ENCODE assay signal across 1 cellular context in genomic region chr17:40622509-40622928, GRCh38.
TF ChIP-seq lines count a peak whose summit lies in the region.

No MANE protein-coding gene starts in this region.

TF ChIP-seq in GM12878, 131 proteins besides CTCF, POLR2A, EP300 and RAD21:
- TF ChIP-seq FOXK2 (IDR thresholded peaks at IDR 0.05): no peak
- no peak for TF ChIP-seq ATF3 (IDR thresholded peaks at IDR 0.05; ENCODE audit: borderline replicate concordance, extremely low read depth, low read depth, low read length)
- no peak for TF ChIP-seq CBFB (IDR thresholded peaks at IDR 0.05; ENCODE audit: low read depth)
- peak; percentile 38; the same call in 1 of the 2 replicates for TF ChIP-seq DPF2 (IDR thresholded peaks at IDR 0.05)
- no peak for TF ChIP-seq TCF7 (IDR thresholded peaks at IDR 0.05; ENCODE audit: borderline replicate concordance)
- TF ChIP-seq, protein P1, sequence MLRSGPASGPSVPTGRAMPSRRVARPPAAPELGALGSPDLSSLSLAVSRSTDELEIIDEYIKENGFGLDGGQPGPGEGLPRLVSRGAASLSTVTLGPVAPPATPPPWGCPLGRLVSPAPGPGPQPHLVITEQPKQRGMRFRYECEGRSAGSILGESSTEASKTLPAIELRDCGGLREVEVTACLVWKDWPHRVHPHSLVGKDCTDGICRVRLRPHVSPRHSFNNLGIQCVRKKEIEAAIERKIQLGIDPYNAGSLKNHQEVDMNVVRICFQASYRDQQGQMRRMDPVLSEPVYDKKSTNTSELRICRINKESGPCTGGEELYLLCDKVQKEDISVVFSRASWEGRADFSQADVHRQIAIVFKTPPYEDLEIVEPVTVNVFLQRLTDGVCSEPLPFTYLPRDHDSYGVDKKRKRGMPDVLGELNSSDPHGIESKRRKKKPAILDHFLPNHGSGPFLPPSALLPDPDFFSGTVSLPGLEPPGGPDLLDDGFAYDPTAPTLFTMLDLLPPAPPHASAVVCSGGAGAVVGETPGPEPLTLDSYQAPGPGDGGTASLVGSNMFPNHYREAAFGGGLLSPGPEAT (IDR thresholded peaks at IDR 0.05; ENCODE audit: low read depth): no peak
- peak; percentile 39 to 44; a peak in 2 of 4 replicates for TF ChIP-seq IKZF2 (IDR thresholded peaks at IDR 0.05)
- TF ChIP-seq PAX8 (IDR thresholded peaks at IDR 0.05): no peak
- TF ChIP-seq SIN3A (IDR thresholded peaks at IDR 0.05; ENCODE audit: low read depth, low read length): no peak
- no peak for TF ChIP-seq CREB1 (IDR thresholded peaks at IDR 0.05; ENCODE audit: low read depth)
- TF ChIP-seq, protein P2, sequence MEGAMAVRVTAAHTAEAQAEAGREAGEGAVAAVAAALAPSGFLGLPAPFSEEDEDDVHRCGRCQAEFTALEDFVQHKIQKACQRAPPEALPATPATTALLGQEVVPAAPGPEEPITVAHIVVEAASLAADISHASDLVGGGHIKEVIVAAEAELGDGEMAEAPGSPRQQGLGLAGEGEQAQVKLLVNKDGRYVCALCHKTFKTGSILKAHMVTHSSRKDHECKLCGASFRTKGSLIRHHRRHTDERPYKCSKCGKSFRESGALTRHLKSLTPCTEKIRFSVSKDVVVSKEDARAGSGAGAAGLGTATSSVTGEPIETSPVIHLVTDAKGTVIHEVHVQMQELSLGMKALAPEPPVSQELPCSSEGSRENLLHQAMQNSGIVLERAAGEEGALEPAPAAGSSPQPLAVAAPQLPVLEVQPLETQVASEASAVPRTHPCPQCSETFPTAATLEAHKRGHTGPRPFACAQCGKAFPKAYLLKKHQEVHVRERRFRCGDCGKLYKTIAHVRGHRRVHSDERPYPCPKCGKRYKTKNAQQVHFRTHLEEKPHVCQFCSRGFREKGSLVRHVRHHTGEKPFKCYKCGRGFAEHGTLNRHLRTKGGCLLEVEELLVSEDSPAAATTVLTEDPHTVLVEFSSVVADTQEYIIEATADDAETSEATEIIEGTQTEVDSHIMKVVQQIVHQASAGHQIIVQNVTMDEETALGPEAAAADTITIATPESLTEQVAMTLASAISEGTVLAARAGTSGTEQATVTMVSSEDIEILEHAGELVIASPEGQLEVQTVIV (IDR thresholded peaks at IDR 0.05; ENCODE audit: borderline replicate concordance, partially characterized antibody): no peak
- no peak for TF ChIP-seq TAF1 (IDR thresholded peaks at IDR 0.05; ENCODE audit: borderline replicate concordance, low read depth, low read length)
- no peak for TF ChIP-seq YBX1 (IDR thresholded peaks at IDR 0.05)
- TF ChIP-seq MYB (IDR thresholded peaks at IDR 0.05; ENCODE audit: borderline replicate concordance, low read depth, low read length): no peak
- TF ChIP-seq NKRF (conservative IDR thresholded peaks at IDR 0.05): no peak
- no peak for TF ChIP-seq ESRRA (IDR thresholded peaks at IDR 0.05; ENCODE audit: low read length)
- no peak for TF ChIP-seq HDAC6 (IDR thresholded peaks at IDR 0.05; ENCODE audit: unreplicated experiment)
- no peak for TF ChIP-seq RAD51 (IDR thresholded peaks at IDR 0.05)
- TF ChIP-seq, protein P3, sequence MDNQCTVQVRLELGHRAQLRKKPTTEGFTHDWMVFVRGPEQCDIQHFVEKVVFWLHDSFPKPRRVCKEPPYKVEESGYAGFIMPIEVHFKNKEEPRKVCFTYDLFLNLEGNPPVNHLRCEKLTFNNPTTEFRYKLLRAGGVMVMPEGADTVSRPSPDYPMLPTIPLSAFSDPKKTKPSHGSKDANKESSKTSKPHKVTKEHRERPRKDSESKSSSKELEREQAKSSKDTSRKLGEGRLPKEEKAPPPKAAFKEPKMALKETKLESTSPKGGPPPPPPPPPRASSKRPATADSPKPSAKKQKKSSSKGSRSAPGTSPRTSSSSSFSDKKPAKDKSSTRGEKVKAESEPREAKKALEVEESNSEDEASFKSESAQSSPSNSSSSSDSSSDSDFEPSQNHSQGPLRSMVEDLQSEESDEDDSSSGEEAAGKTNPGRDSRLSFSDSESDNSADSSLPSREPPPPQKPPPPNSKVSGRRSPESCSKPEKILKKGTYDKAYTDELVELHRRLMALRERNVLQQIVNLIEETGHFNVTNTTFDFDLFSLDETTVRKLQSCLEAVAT (IDR thresholded peaks at IDR 0.05): 0 out of 2 replicates have a peak, but pooled peaks have one; percentile 17
- no peak for TF ChIP-seq ZNF207 (IDR thresholded peaks at IDR 0.05; ENCODE audit: borderline replicate concordance)
- TF ChIP-seq MTA2 (IDR thresholded peaks at IDR 0.05; ENCODE audit: low read depth): 0 out of 2 replicates have a peak, but pooled peaks have one; percentile 22
- peak; percentile 87 for TF ChIP-seq RUNX3 (IDR thresholded peaks at IDR 0.05; ENCODE audit: low read length)
- TF ChIP-seq, protein P4, sequence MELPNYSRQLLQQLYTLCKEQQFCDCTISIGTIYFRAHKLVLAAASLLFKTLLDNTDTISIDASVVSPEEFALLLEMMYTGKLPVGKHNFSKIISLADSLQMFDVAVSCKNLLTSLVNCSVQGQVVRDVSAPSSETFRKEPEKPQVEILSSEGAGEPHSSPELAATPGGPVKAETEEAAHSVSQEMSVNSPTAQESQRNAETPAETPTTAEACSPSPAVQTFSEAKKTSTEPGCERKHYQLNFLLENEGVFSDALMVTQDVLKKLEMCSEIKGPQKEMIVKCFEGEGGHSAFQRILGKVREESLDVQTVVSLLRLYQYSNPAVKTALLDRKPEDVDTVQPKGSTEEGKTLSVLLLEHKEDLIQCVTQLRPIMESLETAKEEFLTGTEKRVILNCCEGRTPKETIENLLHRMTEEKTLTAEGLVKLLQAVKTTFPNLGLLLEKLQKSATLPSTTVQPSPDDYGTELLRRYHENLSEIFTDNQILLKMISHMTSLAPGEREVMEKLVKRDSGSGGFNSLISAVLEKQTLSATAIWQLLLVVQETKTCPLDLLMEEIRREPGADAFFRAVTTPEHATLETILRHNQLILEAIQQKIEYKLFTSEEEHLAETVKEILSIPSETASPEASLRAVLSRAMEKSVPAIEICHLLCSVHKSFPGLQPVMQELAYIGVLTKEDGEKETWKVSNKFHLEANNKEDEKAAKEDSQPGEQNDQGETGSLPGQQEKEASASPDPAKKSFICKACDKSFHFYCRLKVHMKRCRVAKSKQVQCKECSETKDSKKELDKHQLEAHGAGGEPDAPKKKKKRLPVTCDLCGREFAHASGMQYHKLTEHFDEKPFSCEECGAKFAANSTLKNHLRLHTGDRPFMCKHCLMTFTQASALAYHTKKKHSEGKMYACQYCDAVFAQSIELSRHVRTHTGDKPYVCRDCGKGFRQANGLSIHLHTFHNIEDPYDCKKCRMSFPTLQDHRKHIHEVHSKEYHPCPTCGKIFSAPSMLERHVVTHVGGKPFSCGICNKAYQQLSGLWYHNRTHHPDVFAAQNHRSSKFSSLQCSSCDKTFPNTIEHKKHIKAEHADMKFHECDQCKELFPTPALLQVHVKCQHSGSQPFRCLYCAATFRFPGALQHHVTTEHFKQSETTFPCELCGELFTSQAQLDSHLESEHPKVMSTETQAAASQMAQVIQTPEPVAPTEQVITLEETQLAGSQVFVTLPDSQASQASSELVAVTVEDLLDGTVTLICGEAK (IDR thresholded peaks at IDR 0.05; ENCODE audit: borderline replicate concordance): 0 out of 2 replicates have a peak, but pooled peaks have one; percentile 16
- TF ChIP-seq, protein P5, sequence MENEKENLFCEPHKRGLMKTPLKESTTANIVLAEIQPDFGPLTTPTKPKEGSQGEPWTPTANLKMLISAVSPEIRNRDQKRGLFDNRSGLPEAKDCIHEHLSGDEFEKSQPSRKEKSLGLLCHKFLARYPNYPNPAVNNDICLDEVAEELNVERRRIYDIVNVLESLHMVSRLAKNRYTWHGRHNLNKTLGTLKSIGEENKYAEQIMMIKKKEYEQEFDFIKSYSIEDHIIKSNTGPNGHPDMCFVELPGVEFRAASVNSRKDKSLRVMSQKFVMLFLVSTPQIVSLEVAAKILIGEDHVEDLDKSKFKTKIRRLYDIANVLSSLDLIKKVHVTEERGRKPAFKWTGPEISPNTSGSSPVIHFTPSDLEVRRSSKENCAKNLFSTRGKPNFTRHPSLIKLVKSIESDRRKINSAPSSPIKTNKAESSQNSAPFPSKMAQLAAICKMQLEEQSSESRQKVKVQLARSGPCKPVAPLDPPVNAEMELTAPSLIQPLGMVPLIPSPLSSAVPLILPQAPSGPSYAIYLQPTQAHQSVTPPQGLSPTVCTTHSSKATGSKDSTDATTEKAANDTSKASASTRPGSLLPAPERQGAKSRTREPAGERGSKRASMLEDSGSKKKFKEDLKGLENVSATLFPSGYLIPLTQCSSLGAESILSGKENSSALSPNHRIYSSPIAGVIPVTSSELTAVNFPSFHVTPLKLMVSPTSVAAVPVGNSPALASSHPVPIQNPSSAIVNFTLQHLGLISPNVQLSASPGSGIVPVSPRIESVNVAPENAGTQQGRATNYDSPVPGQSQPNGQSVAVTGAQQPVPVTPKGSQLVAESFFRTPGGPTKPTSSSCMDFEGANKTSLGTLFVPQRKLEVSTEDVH (IDR thresholded peaks at IDR 0.05; ENCODE audit: low read depth, partially characterized antibody): no peak
- TF ChIP-seq, protein P6, sequence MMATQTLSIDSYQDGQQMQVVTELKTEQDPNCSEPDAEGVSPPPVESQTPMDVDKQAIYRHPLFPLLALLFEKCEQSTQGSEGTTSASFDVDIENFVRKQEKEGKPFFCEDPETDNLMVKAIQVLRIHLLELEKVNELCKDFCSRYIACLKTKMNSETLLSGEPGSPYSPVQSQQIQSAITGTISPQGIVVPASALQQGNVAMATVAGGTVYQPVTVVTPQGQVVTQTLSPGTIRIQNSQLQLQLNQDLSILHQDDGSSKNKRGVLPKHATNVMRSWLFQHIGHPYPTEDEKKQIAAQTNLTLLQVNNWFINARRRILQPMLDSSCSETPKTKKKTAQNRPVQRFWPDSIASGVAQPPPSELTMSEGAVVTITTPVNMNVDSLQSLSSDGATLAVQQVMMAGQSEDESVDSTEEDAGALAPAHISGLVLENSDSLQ (IDR thresholded peaks at IDR 0.05): peak; percentile 78
- TF ChIP-seq PML (IDR thresholded peaks at IDR 0.05; ENCODE audit: low read length): no peak
- no peak for TF ChIP-seq JUND (IDR thresholded peaks at IDR 0.05; ENCODE audit: low read depth, low read length)
- no peak for TF ChIP-seq TARDBP (IDR thresholded peaks at IDR 0.05; ENCODE audit: borderline replicate concordance)
- no peak for TF ChIP-seq NRF1 (conservative IDR thresholded peaks at IDR 0.05; ENCODE audit: low read depth, low read length)
- no peak for TF ChIP-seq BCL11A (IDR thresholded peaks at IDR 0.05; ENCODE audit: low read depth, low read length)
- TF ChIP-seq CBX3 (IDR thresholded peaks at IDR 0.05; ENCODE audit: borderline replicate concordance, low read depth): no peak
- TF ChIP-seq KLF5 (IDR thresholded peaks at IDR 0.05; ENCODE audit: partially characterized antibody): no peak
- peak; percentile 67; the same call in 1 of the 2 replicates for TF ChIP-seq NFIC (IDR thresholded peaks at IDR 0.05; ENCODE audit: low read depth, low read length)
- no peak for TF ChIP-seq RB1 (IDR thresholded peaks at IDR 0.05; ENCODE audit: borderline replicate concordance)
- no peak for TF ChIP-seq WRNIP1 (IDR thresholded peaks at IDR 0.05; ENCODE audit: borderline replicate concordance, low read depth, low read length)
- TF ChIP-seq SREBF2 (IDR thresholded peaks at IDR 0.05; ENCODE audit: low read length): no peak
- no peak for TF ChIP-seq FOXM1 (IDR thresholded peaks at IDR 0.05; ENCODE audit: low read depth, low read length)
- no peak for TF ChIP-seq BCL3 (IDR thresholded peaks at IDR 0.05; ENCODE audit: borderline replicate concordance, insufficient read depth, low read depth, low read length, poor library complexity, severe bottlenecking)
- TF ChIP-seq POU2F2 (IDR thresholded peaks at IDR 0.05; ENCODE audit: borderline replicate concordance, low read depth, low read length): 0 out of 3 replicates have a peak, but pooled peaks have one; percentile 10
- TF ChIP-seq NR2C1 (IDR thresholded peaks at IDR 0.05): no peak
- no peak for TF ChIP-seq ZNF384 (IDR thresholded peaks at IDR 0.05; ENCODE audit: borderline replicate concordance, low read depth, low read length)
- no peak for TF ChIP-seq ZZZ3 (IDR thresholded peaks at IDR 0.05; ENCODE audit: control insufficient read depth, insufficient read length, low read depth)
- TF ChIP-seq ZSCAN29 (IDR thresholded peaks at IDR 0.05): no peak
- no peak for TF ChIP-seq TCF12 (IDR thresholded peaks at IDR 0.05; ENCODE audit: low read depth, low read length)
- no peak for TF ChIP-seq TCF3 (IDR thresholded peaks at IDR 0.05; ENCODE audit: borderline replicate concordance, insufficient read depth, low read depth, low read length)
- peak; percentile 55; the same call in 1 of the 2 replicates for TF ChIP-seq IKZF1 (conservative IDR thresholded peaks at IDR 0.05)
- TF ChIP-seq KDM1A (IDR thresholded peaks at IDR 0.05; ENCODE audit: borderline replicate concordance): no peak
- no peak for TF ChIP-seq NFXL1 (IDR thresholded peaks at IDR 0.05; ENCODE audit: borderline replicate concordance)
- 0 out of 2 replicates have a peak, but pooled peaks have one; percentile 15 for TF ChIP-seq GATAD2B (conservative IDR thresholded peaks at IDR 0.05; ENCODE audit: low read depth)
